Comparison of ENCODE assay signal across 15 cellular contexts in the genomic region with DNA sequence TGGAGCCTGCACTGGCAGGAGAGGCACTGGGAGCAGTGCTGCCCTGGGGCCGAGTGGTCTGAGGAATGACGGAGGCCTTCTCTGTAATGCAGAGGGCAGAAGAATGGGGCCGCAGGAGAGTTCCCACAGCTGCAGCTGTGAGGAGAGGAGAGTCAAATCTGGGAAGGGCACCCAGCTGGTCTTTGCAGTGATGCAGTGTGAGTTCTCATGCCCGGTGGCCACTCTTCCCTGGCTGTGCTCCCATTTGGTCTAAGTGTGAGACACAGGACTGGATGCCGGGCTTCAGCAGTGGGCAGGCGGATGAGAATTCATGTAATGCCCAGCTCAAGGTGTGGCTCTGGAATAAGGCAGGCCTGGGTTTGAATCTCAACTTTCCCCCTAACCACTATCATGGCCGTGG.
"Had no signal": no experiment of that assay in that cellular context is flagged by ENCODE, and none has a peak within 500 bp of the region (broad histone marks: within the 10 kb centered on the region; RNA-seq: fewer than 3 reads in every experiment).

No MANE protein-coding gene starts in this region.

- H3K27ac ChIP-seq: adrenal gland, ovary, testis had no signal

- H3K4me1 ChIP-seq: adrenal gland, testis had no signal

- DNase-seq: activated CD4-positive, alpha-beta T cell treated with anti-CD3 and anti-CD28 coated beads, Interleukin-2, amount 50 U/mL, for 1 hour; activated effector memory CD4-positive, alpha-beta T cell treated with Interleukin-2 at 50 U/mL for 16 hours; activated naive CD4-positive, alpha-beta T cell treated with anti-CD3 and anti-CD28 coated beads, Interleukin-2, amount 50 U/mL, for 16 hours; activated T-cell treated with anti-CD3 and anti-CD28 coated beads, Interleukin-2, amount 50 U/mL, for 4 hours; adrenal gland; caudate nucleus; esophagus squamous epithelium; hypothalamus; retina; small intestine; stimulated activated CD4-positive, alpha-beta T cell treated with anti-CD3 and anti-CD28 coated beads, Interleukin-4, amount 100 ng/mL, for 4 hours; stimulated activated CD8-positive, alpha-beta memory T cell treated with anti-CD3 and anti-CD28 coated beads, Interleukin-4, amount 100 ng/mL, for 48 hours; stimulated activated naive CD4-positive, alpha-beta T cell treated with Interleukin-2 at 50 U/mL for 16 hours had no signal

- H3K36me3 ChIP-seq: adrenal gland, esophagus squamous epithelium, ovary had no signal

- H3K4me3 ChIP-seq: adrenal gland, esophagus squamous epithelium, ovary, testis had no signal

- H3K9me3 ChIP-seq: adrenal gland, ovary, testis had no signal

- H3K27me3 ChIP-seq: adrenal gland, esophagus squamous epithelium, ovary, testis had no signal
